Comparison of ENCODE assay signal across 14 cellular contexts in the genomic region with DNA sequence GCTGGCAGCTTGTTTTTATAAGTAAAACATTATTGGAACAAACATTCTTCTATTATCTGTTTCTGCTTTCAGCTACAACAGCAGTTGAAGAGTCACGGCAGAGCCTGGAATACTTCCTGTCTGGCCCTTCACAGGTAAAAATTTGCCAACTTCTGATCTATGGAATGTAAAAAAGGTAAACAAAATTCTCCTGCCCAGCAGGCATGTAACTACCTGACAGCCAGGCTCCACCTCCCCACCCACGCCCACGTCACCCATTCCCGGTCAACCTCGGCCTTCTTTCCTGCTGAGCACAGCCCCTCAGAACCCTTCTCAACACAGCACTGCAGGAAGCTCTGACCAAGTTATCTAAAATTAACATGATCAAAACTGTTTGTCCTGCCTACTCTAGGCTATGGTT.
A peak's percentile ranks its signal among the peaks of the same experiment; 100 is the strongest.
DNase-seq lines count a peak whose midpoint lies in the region; ATAC-seq and TF ChIP-seq lines count a peak whose summit lies in the region.
"Had no signal": no experiment of that assay in that cellular context is flagged by ENCODE, and none has a peak within 500 bp of the region (broad histone marks: within the 10 kb centered on the region; RNA-seq: fewer than 3 reads in every experiment).

No MANE protein-coding gene starts in this region.

- 47% methylated on average over 5 of the region's 5 CpGs for WGBS in suprapubic skin
- 80% methylated on average over 5 of the region's 5 CpGs for WGBS in mesenchymal stem cell

- H3K4me1 ChIP-seq in left lung = no peaks in the 10 kb centered on the region
- H3K4me1 ChIP-seq in suprapubic skin = peaks cover 14% of the 10 kb centered on the region
- no peaks in the 10 kb centered on the region for H3K4me1 ChIP-seq in mesenchymal stem cell (ENCODE audit: control insufficient read depth, insufficient read depth, low read depth, low read length)

- peaks cover 0 to 22% of the 10 kb centered on the region in 2 donors for H3K9me3 ChIP-seq in left lung
- H3K9me3 ChIP-seq in suprapubic skin = peaks cover 15% of the 10 kb centered on the region
- H3K9me3 ChIP-seq in mesenchymal stem cell (ENCODE audit: control insufficient read depth, low read length) = peaks cover 21% of the 10 kb centered on the region

- no peak overlapping the region for H2BK15ac ChIP-seq in mesenchymal stem cell (ENCODE audit: low read depth, poor library complexity, severe bottlenecking)

- no peak overlapping the region for H2BK5ac ChIP-seq in mesenchymal stem cell (ENCODE audit: low read depth, low read length, poor library complexity, severe bottlenecking)

- H2BK12ac ChIP-seq in mesenchymal stem cell (ENCODE audit: low read length in 2 of 2) = no peak overlapping the region

- H3K23ac ChIP-seq in mesenchymal stem cell (ENCODE audit: low read length in 2 of 2) = no peak overlapping the region

- H3K4ac ChIP-seq in mesenchymal stem cell (ENCODE audit: low read depth in 1 of 2, low read length in 2 of 2) = no peak overlapping the region

- no peak overlapping the region for H3K14ac ChIP-seq in mesenchymal stem cell (ENCODE audit: low read length in 2 of 2)

- H3K4me1 Mint-ChIP-seq in activated CD8-positive, alpha-beta T cell treated with anti-CD3 and anti-CD28 coated beads for 36 hours (ENCODE audit: low read depth) = no peaks in the 10 kb centered on the region
- H3K4me1 Mint-ChIP-seq: activated CD4-positive, alpha-beta T cell treated with anti-CD3 and anti-CD28 coated beads, Interleukin-2, amount 10 ng/mL, durations not matched to agents 7 days and 5 days; H9 had no signal

- no peak overlapping the region for H2AK5ac ChIP-seq in mesenchymal stem cell (ENCODE audit: low read length, severe bottlenecking)

- no peak overlapping the region for H2AFZ ChIP-seq in mesenchymal stem cell (ENCODE audit: low read depth, low read length)

- H3K4me3 ChIP-seq in left lung (no peak overlapping the region), suprapubic skin (no peak overlapping the region), mesenchymal stem cell (ENCODE audit: insufficient read depth in 1 of 2, low read depth in 1 of 2, low read length in 2 of 2) (no peak overlapping the region)

- intact Hi-C loops in left lung (cut with DNase I) = no loop called here
- intact Hi-C loops in activated CD8-positive, alpha-beta T cell treated with anti-CD3 and anti-CD28 coated beads for 36 hours (cut with micrococcal nuclease) = no loop called here

- no peaks in the 10 kb centered on the region for H3K27me3 Mint-ChIP-seq in activated CD8-positive, alpha-beta T cell treated with anti-CD3 and anti-CD28 coated beads for 36 hours

- H4K8ac ChIP-seq in mesenchymal stem cell (ENCODE audit: low read length) = no peak overlapping the region

- no peak overlapping the region for H3K18ac ChIP-seq in mesenchymal stem cell (ENCODE audit: low read depth in 1 of 2, low read length in 2 of 2)

- peaks cover 0 to 8% of the 10 kb centered on the region in 2 donors for H3K27me3 ChIP-seq in left lung
- H3K27me3 ChIP-seq in suprapubic skin = peaks cover 9% of the 10 kb centered on the region
- H3K27me3 ChIP-seq in mesenchymal stem cell (ENCODE audit: control insufficient read depth in 1 of 2, insufficient read depth in 1 of 2, low read length in 2 of 2) = peaks cover 0 to 4% of the 10 kb centered on the region in 2 experiments

- H4K91ac ChIP-seq in mesenchymal stem cell (ENCODE audit: low read length) = no peak overlapping the region

- TF ChIP-seq POLR2A in suprapubic skin (IDR thresholded peaks at IDR 0.05) = no peak

- no peak overlapping the region for H2BK120ac ChIP-seq in mesenchymal stem cell (ENCODE audit: low read depth, low read length)

- no peak overlapping the region for H3K27ac Mint-ChIP-seq in activated CD8-positive, alpha-beta T cell treated with anti-CD3 and anti-CD28 coated beads for 36 hours
- H3K27ac Mint-ChIP-seq: activated CD4-positive, alpha-beta T cell treated with anti-CD3 and anti-CD28 coated beads, Interleukin-2, amount 10 ng/mL, durations not matched to agents 7 days and 5 days; H9; natural killer cell had no signal

- H3K9ac ChIP-seq in mesenchymal stem cell (ENCODE audit: low read length) = no peak overlapping the region

- H3K27ac ChIP-seq in left lung (no peak overlapping the region), suprapubic skin (no peak overlapping the region), mesenchymal stem cell (ENCODE audit: low read length, poor library complexity, severe bottlenecking) (no peak overlapping the region)

- peaks cover 15% of the 10 kb centered on the region for H3K9me3 Mint-ChIP-seq in activated CD8-positive, alpha-beta T cell treated with anti-CD3 and anti-CD28 coated beads for 36 hours

- peak; percentile 82 for ATAC-seq in left lung
- ATAC-seq in activated CD8-positive, alpha-beta T cell treated with anti-CD3 and anti-CD28 coated beads for 36 hours = no peak
- ATAC-seq: natural killer cell had no signal

- CTCF ChIA-PET in activated CD8-positive, alpha-beta T cell treated with anti-CD3 and anti-CD28 coated beads for 36 hours (lab: Charles Lee) = interaction anchor here (1.1 kb wide), 1 partner anchor 175 kb away, joined by 3 read pairs; no protein-coding TSS in a partner anchor

- peaks cover 2% of the 10 kb centered on the region for H3K36me3 Mint-ChIP-seq in activated CD8-positive, alpha-beta T cell treated with anti-CD3 and anti-CD28 coated beads for 36 hours (ENCODE audit: low read depth)

- H3K4me2 ChIP-seq in mesenchymal stem cell (ENCODE audit: low read length, poor library complexity, severe bottlenecking) = no peak overlapping the region

- no peak for TF ChIP-seq EP300 in suprapubic skin (IDR thresholded peaks at IDR 0.05)

- POLR2A ChIA-PET in activated CD8-positive, alpha-beta T cell treated with anti-CD3 and anti-CD28 coated beads for 36 hours (lab: Charles Lee) = no interaction called here

- TF ChIP-seq CTCF in left lung (IDR thresholded peaks at IDR 0.05) = no peak
- TF ChIP-seq CTCF in suprapubic skin (IDR thresholded peaks at IDR 0.05) = no peak
- no peak for TF ChIP-seq CTCF in activated CD8-positive, alpha-beta T cell treated with anti-CD3 and anti-CD28 coated beads for 36 hours (IDR thresholded peaks at IDR 0.05)

- no peaks in the 10 kb centered on the region for H3K79me1 ChIP-seq in mesenchymal stem cell (replicated peaks; ENCODE audit: low read length, poor library complexity, severe bottlenecking)

- H3K36me3 ChIP-seq in left lung (no peaks in the 10 kb centered on the region), suprapubic skin (no peaks in the 10 kb centered on the region), mesenchymal stem cell (ENCODE audit: control insufficient read depth in 1 of 2, insufficient read depth in 2 of 2, low read depth in 1 of 2, low read length in 2 of 2) (no peaks in the 10 kb centered on the region)

- DNase-seq in DMS79 treated with DMSO at 0.1 percent for 48 hours (lab: John Stamatoyannopoulos, UW) (peak; percentile 8), DMS79 (lab: John Stamatoyannopoulos, UW) (no peak), left lung (peak; percentile 42 to 78), suprapubic skin (ENCODE audit: low spot score in 2 of 2) (peak; percentile 44 to 72), mesenchymal stem cell (no peak), NCI-H345 (lab: John Stamatoyannopoulos, UW) (no peak)
- peak; percentile 22 for DNase-seq in activated CD8-positive, alpha-beta memory T cell treated with anti-CD3 and anti-CD28 coated beads, Interleukin-2, amount 50 U/mL, for 48 hours
- DNase-seq in activated CD8-positive, alpha-beta T cell treated with anti-CD3 and anti-CD28 coated beads for 36 hours = no peak
- DNase-seq: activated CD4-positive, alpha-beta T cell treated with anti-CD3 and anti-CD28 coated beads, Interleukin-2, amount 10 ng/mL, durations not matched to agents 7 days and 5 days; activated gamma-delta T cell; kidney glomerular epithelial cell; natural killer cell; T-helper 1 cell had no signal

- no peak overlapping the region for H3K4me3 Mint-ChIP-seq in activated CD8-positive, alpha-beta T cell treated with anti-CD3 and anti-CD28 coated beads for 36 hours
- H3K4me3 Mint-ChIP-seq: activated CD4-positive, alpha-beta T cell treated with anti-CD3 and anti-CD28 coated beads, Interleukin-2, amount 10 ng/mL, durations not matched to agents 7 days and 5 days; H9; natural killer cell had no signal

Comparison
In these comparisons a context has a peak if more than half of its experiments do, and no peak if none do; other contexts are left out.
1. DNase-seq: peak in DMS79 treated with DMSO at 0.1 percent for 48 hours (single experiment), activated CD8-positive, alpha-beta memory T cell treated with anti-CD3 and anti-CD28 coated beads, Interleukin-2, amount 50 U/mL, for 48 hours (single experiment), left lung (2 of 2) and suprapubic skin (2 of 2); none in DMS79 (single experiment), activated CD8-positive, alpha-beta T cell treated with anti-CD3 and anti-CD28 coated beads for 36 hours (single experiment), mesenchymal stem cell (single experiment) and NCI-H345 (single experiment).